8 cellular contexts compared by ENCODE assay signal in genomic region chr3:11367116-11367781, GRCh38.
A peak's percentile ranks its signal among the peaks of the same experiment; 100 is the strongest.
DNase-seq lines count a peak whose midpoint lies in the region; ATAC-seq and TF ChIP-seq lines count a peak whose summit lies in the region.

No MANE protein-coding gene starts in this region.

- H3K4me2 ChIP-seq in H9 (ENCODE audit: insufficient read depth, insufficient read length, low read length) (no peak overlapping the region), MM.1S (ENCODE audit: low read depth, low read length) (no peak overlapping the region)

- H2AK5ac ChIP-seq in H9 (ENCODE audit: insufficient read length, low read length) = no peak overlapping the region

- no peak overlapping the region for H4K5ac ChIP-seq in H9 (ENCODE audit: insufficient read length, low read depth, low read length)

- H3K36me3 ChIP-seq in body of pancreas (replicated peaks in 1 of 2; ENCODE audit: insufficient read depth in 1 of 2, low read depth in 2 of 2) (peaks cover 0 to 6% of the 10 kb centered on the region in 2 donors), MM.1S (replicated peaks; ENCODE audit: insufficient read depth, low read length) (no peaks in the 10 kb centered on the region; the same call in 1 of the 2 replicates)

- intact Hi-C loops in body of pancreas (cut with DNase I) = no loop called here

- H3K36me3 Mint-ChIP-seq in H9 (ENCODE audit: insufficient read depth in 1 of 3, low read depth in 3 of 3) = peaks cover 0 to 16% (median 16%) of the 10 kb centered on the region in 3 experiments; a peak in 3 of 7 replicates

- H2BK12ac ChIP-seq in H9 (ENCODE audit: insufficient read length, low read depth, low read length) = no peak overlapping the region

- no peak for TF ChIP-seq POLR2A in body of pancreas (IDR thresholded peaks at IDR 0.05)

- H2AFZ ChIP-seq in H9 (ENCODE audit: low read length) (no peak overlapping the region), MM.1S (ENCODE audit: low read length) (no peak overlapping the region)

- peak overlapping the region; percentile 73 to 92 (median 90); a peak in 6 of 7 replicates for H3K27ac Mint-ChIP-seq in H9

- no peak overlapping the region for H4K8ac ChIP-seq in H9 (replicated peaks; ENCODE audit: insufficient read length, low read depth, low read length)

- no peak overlapping the region for H4K91ac ChIP-seq in H9 (ENCODE audit: insufficient read length, low read depth, low read length)

- H2BK15ac ChIP-seq in H9 (ENCODE audit: low read depth, low read length) = no peak overlapping the region

- no peaks in the 10 kb centered on the region for H3K4me1 ChIP-seq in H9 (ENCODE audit: insufficient read depth, low read length)
- peaks cover 7% of the 10 kb centered on the region for H3K4me1 ChIP-seq in body of pancreas
- H3K4me1 ChIP-seq in MM.1S (ENCODE audit: low read length) = no peaks in the 10 kb centered on the region

- H3K23me2 ChIP-seq in H9 (ENCODE audit: insufficient read length, low read depth, low read length, poor library complexity, severe bottlenecking) = no peaks in the 10 kb centered on the region

- H3K9me2 ChIP-seq in MM.1S (replicated peaks; ENCODE audit: insufficient read depth, low read length) = no peaks in the 10 kb centered on the region

- no peak overlapping the region for H3K18ac ChIP-seq in H9 (ENCODE audit: insufficient read length, low read depth, low read length)

- H3K9ac ChIP-seq in H9 (ENCODE audit: extremely low read depth, insufficient read length, low read length) (no peak overlapping the region), MM.1S (ENCODE audit: low read length) (no peak overlapping the region)

- DNase-seq in H9 = no peak
- DNase-seq in body of pancreas = peak in 2 of 4 donors; percentile 32 to 37
- peak; percentile 23 for DNase-seq in iPS-NIHi11 (ENCODE audit: low spot score)
- DNase-seq in skeletal muscle cell (ENCODE audit: low read depth) = peak; percentile 74
- DNase-seq in GOT3 (lab: John Stamatoyannopoulos, UW) = no peak
- DNase-seq in NCI-H526 (lab: John Stamatoyannopoulos, UW) = no peak
- DNase-seq in MM.1S = no peak
- no peak for DNase-seq in SHP77 treated with DMSO at 0.1 percent for 48 hours (lab: John Stamatoyannopoulos, UW)

- no peaks in the 10 kb centered on the region for H3F3A ChIP-seq in MM.1S (ENCODE audit: insufficient read depth, low read length)

- H2BK20ac ChIP-seq in H9 (ENCODE audit: low read depth, low read length, poor library complexity, severe bottlenecking) = no peak overlapping the region

- H3K27me3 Mint-ChIP-seq in H9 (ENCODE audit: low read depth) = no peaks in the 10 kb centered on the region

- no peaks in the 10 kb centered on the region for H4K20me1 ChIP-seq in H9 (ENCODE audit: control insufficient read depth, insufficient read depth, insufficient read length)
- no peaks in the 10 kb centered on the region for H4K20me1 ChIP-seq in MM.1S (ENCODE audit: insufficient read depth, low read length)

- peak; percentile 70 for ATAC-seq in body of pancreas

- no peak overlapping the region; the same call in 1 of the 2 replicates for H3K14ac ChIP-seq in H9 (ENCODE audit: insufficient read depth, low read length)

- H3T11ph ChIP-seq in H9 (ENCODE audit: low read length) = no peak overlapping the region

- TF ChIP-seq CTCF in H9 (conservative IDR thresholded peaks at IDR 0.05) = no peak
- no peak for TF ChIP-seq CTCF in body of pancreas (IDR thresholded peaks at IDR 0.05)
- no peak for TF ChIP-seq CTCF in MM.1S (IDR thresholded peaks at IDR 0.05; ENCODE audit: low read length)

- no CpG with 5 or more reads among the region's 2 CpGs for WGBS in H9 (ENCODE audit: extremely low coverage, insufficient read length, low lambda C conversion rate)
- WGBS in body of pancreas, 2 donors = 9 to 30% methylated on average over 2 of the region's 2 CpGs

- H3K4me3 ChIP-seq in body of pancreas (no peak overlapping the region), skeletal muscle cell (ENCODE audit: low read depth, low read length) (no peak overlapping the region), MM.1S (ENCODE audit: low read length) (no peak overlapping the region)

- H3K27ac ChIP-seq in H9 (ENCODE audit: insufficient read length, low read depth, low read length) (no peak overlapping the region), body of pancreas (peak overlapping the region in 3 of 4 donors; percentile 4 to 65 (median 19)), MM.1S (ENCODE audit: low read length) (no peak overlapping the region)

- H2BK5ac ChIP-seq in H9 (ENCODE audit: insufficient read length, low read length) = no peak overlapping the region

- no peak overlapping the region for H2BK120ac ChIP-seq in H9 (ENCODE audit: low read depth, low read length, poor library complexity, severe bottlenecking)

- H3K9me3 ChIP-seq in H9 (ENCODE audit: control insufficient read depth, low read depth, low read length) (no peaks in the 10 kb centered on the region), body of pancreas (no peaks in the 10 kb centered on the region), MM.1S (replicated peaks; ENCODE audit: insufficient read depth, low read length) (no peaks in the 10 kb centered on the region)

- H3K9me3 Mint-ChIP-seq in H9 = no peaks in the 10 kb centered on the region

- peaks cover 12 to 25% of the 10 kb centered on the region in 2 experiments for H3K4me1 Mint-ChIP-seq in H9

- no peaks in the 10 kb centered on the region for H3K79me1 ChIP-seq in H9 (ENCODE audit: insufficient read depth, low read depth, low read length, poor library complexity, severe bottlenecking)

- H3K79me2 ChIP-seq in H9 (ENCODE audit: insufficient read depth, low read length) = no peaks in the 10 kb centered on the region
- no peaks in the 10 kb centered on the region for H3K79me2 ChIP-seq in MM.1S (ENCODE audit: low read length)

- no peak overlapping the region for H3K4me3 Mint-ChIP-seq in H9

- no peak overlapping the region for H3K56ac ChIP-seq in H9 (ENCODE audit: insufficient read length, low read depth, low read length)

- no peak overlapping the region for H3K4ac ChIP-seq in H9 (ENCODE audit: low read depth, low read length)

- H3K23ac ChIP-seq in H9 (ENCODE audit: insufficient read length, low read depth, low read length) = no peak overlapping the region

- H3K27me3 ChIP-seq in H9 (ENCODE audit: insufficient read depth, low read length) = no peaks in the 10 kb centered on the region
- no peaks in the 10 kb centered on the region for H3K27me3 ChIP-seq in body of pancreas
- H3K27me3 ChIP-seq in MM.1S (replicated peaks; ENCODE audit: insufficient read depth, low read length) = no peaks in the 10 kb centered on the region

Comparison
In these comparisons a context has a peak if more than half of its experiments do, and no peak if none do; other contexts are left out.
1. DNase-seq: peak in iPS-NIHi11 (single experiment) and skeletal muscle cell (single experiment); none in H9 (single experiment), GOT3 (single experiment), NCI-H526 (0 of 2), MM.1S (single experiment) and SHP77 treated with DMSO at 0.1 percent for 48 hours (single experiment).
2. H3K27ac ChIP-seq: peak in body of pancreas (3 of 4); none in H9 (single experiment) and MM.1S (single experiment).